Comparison of ENCODE assay signal across 26 cellular contexts in the genomic region with DNA sequence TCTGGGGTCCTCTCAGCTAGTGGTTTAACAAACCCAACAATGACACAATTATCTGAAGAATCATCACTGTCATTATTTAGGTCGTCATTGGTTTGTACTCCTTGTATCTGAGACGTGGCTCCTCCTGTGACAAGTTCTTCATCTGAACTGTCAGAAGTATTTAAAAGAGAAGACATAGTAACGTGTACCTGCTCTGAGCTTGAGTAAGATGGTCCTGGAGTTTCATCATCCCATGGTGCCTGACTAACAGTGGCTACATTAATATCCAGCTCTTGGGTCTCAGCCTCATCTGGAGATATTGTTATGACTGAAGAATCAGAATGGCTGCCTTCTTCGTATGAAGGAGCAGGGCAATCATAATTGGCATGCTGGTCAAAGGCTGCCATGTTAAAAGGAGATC.
"Had no signal": no experiment of that assay in that cellular context is flagged by ENCODE, and none has a peak within 500 bp of the region (broad histone marks: within the 10 kb centered on the region; RNA-seq: fewer than 3 reads in every experiment).

No MANE protein-coding gene starts in this region.

- H3K27ac Mint-ChIP-seq: activated B cell treated with CpG ODN at 0.5 μM for 24 hours; activated CD4-positive, alpha-beta memory T cell treated with anti-CD3 and anti-CD28 coated beads, Interleukin-2, amount 10 ng/mL, durations not matched to agents 7 days and 5 days; activated CD4-positive, alpha-beta T cell treated with anti-CD3 and anti-CD28 coated beads, Interleukin-2, amount 10 ng/mL, durations not matched to agents 24 days and 14 days; activated naive CD4-positive, alpha-beta T cell treated with anti-CD3 and anti-CD28 coated beads, Interleukin-2, amount 10 ng/mL, durations not matched to agents 7 days and 5 days; activated naive CD4-positive, alpha-beta T cell treated with anti-CD3 and anti-CD28 coated beads, Interleukin-2, amount 50 U/mL, for 72 hours; activated naive CD8-positive, alpha-beta T cell treated with anti-CD3 and anti-CD28 coated beads, Interleukin-2, amount 10 ng/mL, durations not matched to agents 7 days and 5 days; brain; dendritic cell treated with granulocyte-macrophage colony-stimulating factor and Interleukin-4, amounts not matched to agents 40 ng/mL and 50 ng/mL, for 4 days; effector memory CD8-positive, alpha-beta T cell had no signal

- DNase-seq: activated B cell treated with CpG ODN at 0.5 μM for 24 hours; activated CD4-positive, alpha-beta memory T cell treated with anti-CD3 and anti-CD28 coated beads, Interleukin-2, amount 10 ng/mL, durations not matched to agents 7 days and 5 days; activated gamma-delta T cell; activated naive CD4-positive, alpha-beta T cell; activated naive CD4-positive, alpha-beta T cell treated with anti-CD3 and anti-CD28 coated beads, Interleukin-2, amount 10 ng/mL, durations not matched to agents 7 days and 5 days; activated naive CD8-positive, alpha-beta T cell treated with anti-CD3 and anti-CD28 coated beads, Interleukin-2, amount 10 ng/mL, durations not matched to agents 7 days and 5 days; activated T-cell treated with anti-CD3 and anti-CD28 coated beads, Interleukin-2, amount 50 U/mL, for 48 hours; effector CD4-positive, alpha-beta T cell; effector memory CD8-positive, alpha-beta T cell; erythroblast; foreskin keratinocyte; gastrocnemius medialis; glutamatergic neuron; heart left ventricle; T-helper 2 cell had no signal

- H3K4me1 ChIP-seq: ascending aorta, breast epithelium, foreskin keratinocyte, gastrocnemius medialis had no signal

- H3K27ac ChIP-seq: ascending aorta, breast epithelium, coronary artery, esophagus muscularis mucosa, foreskin keratinocyte, gastrocnemius medialis, heart left ventricle, VCaP had no signal

- H3K27me3 Mint-ChIP-seq: activated B cell treated with CpG ODN at 0.5 μM for 24 hours; activated CD4-positive, alpha-beta memory T cell treated with anti-CD3 and anti-CD28 coated beads, Interleukin-2, amount 10 ng/mL, durations not matched to agents 7 days and 5 days; activated CD4-positive, alpha-beta T cell treated with anti-CD3 and anti-CD28 coated beads, Interleukin-2, amount 10 ng/mL, durations not matched to agents 24 days and 14 days; activated naive CD4-positive, alpha-beta T cell treated with anti-CD3 and anti-CD28 coated beads, Interleukin-2, amount 10 ng/mL, durations not matched to agents 7 days and 5 days; activated naive CD8-positive, alpha-beta T cell treated with anti-CD3 and anti-CD28 coated beads, Interleukin-2, amount 10 ng/mL, durations not matched to agents 7 days and 5 days; brain; central memory CD8-positive, alpha-beta T cell; dendritic cell treated with granulocyte-macrophage colony-stimulating factor and Interleukin-4, amounts not matched to agents 40 ng/mL and 50 ng/mL, for 4 days; effector memory CD8-positive, alpha-beta T cell had no signal

- H3K4me3 ChIP-seq: ascending aorta, breast epithelium, coronary artery, esophagus muscularis mucosa, gastrocnemius medialis, heart left ventricle had no signal

- H3K27me3 ChIP-seq: ascending aorta, breast epithelium, esophagus muscularis mucosa, foreskin keratinocyte, gastrocnemius medialis, heart left ventricle had no signal

- H3K4me3 Mint-ChIP-seq: activated B cell treated with CpG ODN at 0.5 μM for 24 hours; activated CD4-positive, alpha-beta memory T cell treated with anti-CD3 and anti-CD28 coated beads, Interleukin-2, amount 10 ng/mL, durations not matched to agents 7 days and 5 days; activated CD4-positive, alpha-beta T cell treated with anti-CD3 and anti-CD28 coated beads, Interleukin-2, amount 10 ng/mL, durations not matched to agents 24 days and 14 days; activated naive CD4-positive, alpha-beta T cell treated with anti-CD3 and anti-CD28 coated beads, Interleukin-2, amount 10 ng/mL, durations not matched to agents 7 days and 5 days; activated naive CD8-positive, alpha-beta T cell treated with anti-CD3 and anti-CD28 coated beads, Interleukin-2, amount 10 ng/mL, durations not matched to agents 7 days and 5 days; brain; central memory CD8-positive, alpha-beta T cell; dendritic cell treated with granulocyte-macrophage colony-stimulating factor and Interleukin-4, amounts not matched to agents 40 ng/mL and 50 ng/mL, for 4 days; effector memory CD8-positive, alpha-beta T cell had no signal

- ATAC-seq: activated CD4-positive, CD25-positive, alpha-beta regulatory T cell treated with anti-CD3 and anti-CD28 coated beads, Interleukin-2, amount 50 U/mL, for 24 hours; activated naive CD4-positive, alpha-beta T cell treated with anti-CD3 and anti-CD28 coated beads, Interleukin-2, amount 50 U/mL, for 72 hours; effector memory CD8-positive, alpha-beta T cell; foreskin keratinocyte; gastrocnemius medialis; heart left ventricle had no signal

- H3K9me3 Mint-ChIP-seq: activated B cell treated with CpG ODN at 0.5 μM for 24 hours; activated CD4-positive, alpha-beta memory T cell treated with anti-CD3 and anti-CD28 coated beads, Interleukin-2, amount 10 ng/mL, durations not matched to agents 7 days and 5 days; activated CD4-positive, alpha-beta T cell treated with anti-CD3 and anti-CD28 coated beads, Interleukin-2, amount 10 ng/mL, durations not matched to agents 24 days and 14 days; activated naive CD4-positive, alpha-beta T cell treated with anti-CD3 and anti-CD28 coated beads, Interleukin-2, amount 10 ng/mL, durations not matched to agents 7 days and 5 days; activated naive CD4-positive, alpha-beta T cell treated with anti-CD3 and anti-CD28 coated beads, Interleukin-2, amount 50 U/mL, for 72 hours; activated naive CD8-positive, alpha-beta T cell treated with anti-CD3 and anti-CD28 coated beads, Interleukin-2, amount 10 ng/mL, durations not matched to agents 7 days and 5 days; brain; central memory CD8-positive, alpha-beta T cell; dendritic cell treated with granulocyte-macrophage colony-stimulating factor and Interleukin-4, amounts not matched to agents 40 ng/mL and 50 ng/mL, for 4 days; effector memory CD8-positive, alpha-beta T cell had no signal

- H3K9me3 ChIP-seq: ascending aorta, breast epithelium, esophagus muscularis mucosa, gastrocnemius medialis, heart left ventricle had no signal
